ENCODE assay signal across 8 cellular contexts in genomic region chr16:19066988-19067348, GRCh38. TPM values are rescaled to one million over a fixed set of nuclear protein-coding genes. Genes with fewer than 3 reads are reported as not detected.
DNase-seq lines count a peak whose midpoint lies in the region; ATAC-seq and TF ChIP-seq lines count a peak whose summit lies in the region.

No MANE protein-coding gene starts in this region.

- no CpG with 5 or more reads among the region's 9 CpGs for WGBS in trophoblast cell (ENCODE audit: extremely low coverage, insufficient coverage, insufficient read length)

- H2BK12ac ChIP-seq in trophoblast cell (ENCODE audit: low read length), result no peak overlapping the region

- no peaks in the 10 kb centered on the region for H3K79me2 ChIP-seq in trophoblast cell (ENCODE audit: control insufficient read depth, insufficient read depth, low read length, poor library complexity)

- H2AFZ ChIP-seq in trophoblast cell (ENCODE audit: insufficient read depth, low read length, poor library complexity), result no peak overlapping the region

- H3K23ac ChIP-seq in trophoblast cell (ENCODE audit: low read length), result no peak overlapping the region

- H3K27me3 ChIP-seq in Caco-2 (replicated peaks; ENCODE audit: control insufficient read depth, insufficient read depth, low read length) (no peaks in the 10 kb centered on the region), SJCRH30 (no peaks in the 10 kb centered on the region), trophoblast cell (ENCODE audit: insufficient read depth, low read length) (no peaks in the 10 kb centered on the region)

- no peak overlapping the region for H4K12ac ChIP-seq in trophoblast cell (ENCODE audit: low read depth, low read length)

- DNase-seq in Caco-2 (no peak), SJCRH30 (no peak), epithelial cell of proximal tubule (ENCODE audit: low read depth) (no peak), trophoblast cell (no peak), activated gamma-delta T cell treated with Interleukin-2 at 50 U/mL for 16 hours (no peak), cortex of kidney (lab: John Stamatoyannopoulos, UW) (no peak), iPS-NIHi7 (ENCODE audit: extremely low spot score) (no peak)

- no peak overlapping the region for H3K18ac ChIP-seq in trophoblast cell (ENCODE audit: low read length)

- no peaks in the 10 kb centered on the region for H3K9me3 Mint-ChIP-seq in Caco-2 (ENCODE audit: unreplicated experiment)

- peak overlapping the region; percentile 83 for H3K4me3 Mint-ChIP-seq in Caco-2 (ENCODE audit: unreplicated experiment)

- H3K9me3 ChIP-seq in Caco-2, result no peaks in the 10 kb centered on the region
- H3K9me3 ChIP-seq in SJCRH30 (replicated peaks), result no peaks in the 10 kb centered on the region
- no peaks in the 10 kb centered on the region for H3K9me3 ChIP-seq in trophoblast cell (ENCODE audit: insufficient read depth, low read depth, low read length)

- TF ChIP-seq CTCF in Caco-2 (IDR thresholded peaks at IDR 0.05; ENCODE audit: insufficient read depth in 1 of 2, low read depth in 1 of 2, low read length in 1 of 2, severe bottlenecking in 1 of 2, unreplicated experiment in 1 of 2) (no peak), epithelial cell of proximal tubule (conservative IDR thresholded peaks at IDR 0.05; ENCODE audit: low read depth, low read length) (no peak)

- POLR2A ChIA-PET in Caco-2 (lab: Charles Lee), result interaction anchor here (0.7 to 1.2 kb wide), 7 partner anchors 9 to 282 kb away, joined by 3 to 12 read pairs (median 4); partner anchors contain the start of genes ARL6IP1, RPS15A and TMC7

- BruUV-seq in Caco-2 (replicated peaks; lab: Mats Ljungman, UMichigan), result no TSS peak

- no peak overlapping the region for H2AK5ac ChIP-seq in trophoblast cell (ENCODE audit: low read length)

- H3K79me1 ChIP-seq in trophoblast cell (ENCODE audit: low read length), result peaks cover 4% of the 10 kb centered on the region

- H3K4me1 ChIP-seq in Caco-2 (no peaks in the 10 kb centered on the region), SJCRH30 (no peaks in the 10 kb centered on the region), trophoblast cell (ENCODE audit: control insufficient read depth in 1 of 2, insufficient read depth in 2 of 2, low read length in 2 of 2) (peaks cover 0 to 2% of the 10 kb centered on the region in 2 experiments)

- peaks cover 11% of the 10 kb centered on the region for H3K36me3 Mint-ChIP-seq in Caco-2 (ENCODE audit: insufficient read depth, unreplicated experiment)

- H3K14ac ChIP-seq in trophoblast cell (ENCODE audit: low read length), result no peak overlapping the region

- no peak overlapping the region for H2BK120ac ChIP-seq in trophoblast cell (ENCODE audit: insufficient read depth, low read length, poor library complexity)

- H3K27ac Mint-ChIP-seq in Caco-2 (ENCODE audit: unreplicated experiment), result peak overlapping the region; percentile 98

- intact Hi-C loops in Caco-2 (cut with micrococcal nuclease; ENCODE audit: unreplicated experiment), result loop anchor here (5.0 kb wide), 1 partner anchor 70 kb away; no protein-coding TSS in a partner anchor

- CTCF ChIA-PET in Caco-2 (lab: Charles Lee), result interaction anchor here (1.0 to 1.2 kb wide), 3 partner anchors 19 to 265 kb away, joined by 3 to 12 read pairs (median 9); partner anchors contain the start of genes ARL6IP1 and TMC7

- H3K36me3 ChIP-seq in Caco-2 (ENCODE audit: control insufficient read depth, insufficient read depth, low read length) (no peaks in the 10 kb centered on the region), SJCRH30 (no peaks in the 10 kb centered on the region), trophoblast cell (ENCODE audit: control insufficient read depth in 1 of 2, insufficient read depth in 2 of 2, low read length in 2 of 2) (peaks cover 0 to 2% of the 10 kb centered on the region in 2 experiments)

- no peak for ATAC-seq in HG03280 (IDR thresholded peaks at IDR 0.05; ENCODE audit: unreplicated experiment)

- no peak overlapping the region for H3K9ac ChIP-seq in trophoblast cell (ENCODE audit: low read length)

- H3K4me3 ChIP-seq in Caco-2 (ENCODE audit: low read depth, low read length), result peak overlapping the region; percentile 83
- peak overlapping the region; percentile 100 for H3K4me3 ChIP-seq in SJCRH30
- peak overlapping the region; percentile 71 for H3K4me3 ChIP-seq in epithelial cell of proximal tubule (ENCODE audit: low read depth, low read length)
- no peak overlapping the region for H3K4me3 ChIP-seq in trophoblast cell (ENCODE audit: low read depth, low read length)

- H3K4ac ChIP-seq in trophoblast cell (ENCODE audit: low read depth, low read length), result no peak overlapping the region

- H4K91ac ChIP-seq in trophoblast cell (ENCODE audit: low read depth, low read length), result no peak overlapping the region

- H4K8ac ChIP-seq in trophoblast cell (ENCODE audit: low read depth, low read length), result peak overlapping the region; percentile 93

- H3K27me3 Mint-ChIP-seq in Caco-2 (ENCODE audit: insufficient read depth, unreplicated experiment), result no peaks in the 10 kb centered on the region

- H3K27ac ChIP-seq in SJCRH30, result peak overlapping the region; percentile 100; the same call in 1 of the 2 replicates
- no peak overlapping the region for H3K27ac ChIP-seq in trophoblast cell (ENCODE audit: low read depth, low read length)

- H3K4me2 ChIP-seq in trophoblast cell (ENCODE audit: low read length), result peak overlapping the region; percentile 42

- peaks cover 9% of the 10 kb centered on the region for H3K4me1 Mint-ChIP-seq in Caco-2 (ENCODE audit: low read depth, unreplicated experiment)

- H2BK5ac ChIP-seq in trophoblast cell (ENCODE audit: low read depth, low read length, poor library complexity), result no peak overlapping the region

RNA-seq across cellular contexts. Expression of gene COQ7, which starts 0.4 kb away (rescaled TPM):
- total RNA-seq in Caco-2 (2022) (15.7 and 17.3 TPM in 2 replicates), epithelial cell of proximal tubule (10.6 and 13.7 TPM in 2 replicates)
- 16.8 and 21.5 TPM in 2 replicates for total RNA-seq in SJCRH30 (2014; rRNA removed; shearing (Covaris generic))
- 7.0 and 7.3 TPM in 2 replicates for polyA plus RNA-seq in trophoblast cell (2013)

RNA-seq across cellular contexts. Expression of gene ITPRIPL2, which starts 46.8 kb away (rescaled TPM):
- total RNA-seq in Caco-2 (2022) (24.5 TPM in 2 replicates), epithelial cell of proximal tubule (14.5 and 18.2 TPM in 2 replicates)
- total RNA-seq in SJCRH30 (2014; rRNA removed; shearing (Covaris generic)), result 3.5 and 3.6 TPM in 2 replicates
- 12.7 and 13.3 TPM in 2 replicates for polyA plus RNA-seq in trophoblast cell (2013)
